In genomic region chr4:109729155-109729562, GRCh38 we compare ENCODE assay signal across 8 cellular contexts. TPM values are rescaled to one million over a fixed set of nuclear protein-coding genes. Genes with fewer than 3 reads are reported as not detected.
DNase-seq lines count a peak whose midpoint lies in the region; ATAC-seq and TF ChIP-seq lines count a peak whose summit lies in the region.

No MANE protein-coding gene starts in this region.

- peaks cover 4% of the 10 kb centered on the region for H3K36me3 Mint-ChIP-seq in activated CD4-positive, alpha-beta T cell treated with anti-CD3 and anti-CD28 coated beads, Interleukin-2, amount 10 ng/mL, durations not matched to agents 7 days and 5 days (ENCODE audit: low read depth)
- no peaks in the 10 kb centered on the region for H3K36me3 Mint-ChIP-seq in glutamatergic neuron (ENCODE audit: unreplicated experiment)

- ATAC-seq in GM18517 (IDR thresholded peaks at IDR 0.05; ENCODE audit: unreplicated experiment) = no peak

- no peaks in the 10 kb centered on the region for H3K27me3 Mint-ChIP-seq in activated CD4-positive, alpha-beta T cell treated with anti-CD3 and anti-CD28 coated beads, Interleukin-2, amount 10 ng/mL, durations not matched to agents 7 days and 5 days
- H3K27me3 Mint-ChIP-seq in glutamatergic neuron (ENCODE audit: unreplicated experiment) = peaks cover 6% of the 10 kb centered on the region

- H3K36me3 ChIP-seq in HAP-1 (replicated peaks) = no peaks in the 10 kb centered on the region

- POLR2A ChIA-PET in activated CD4-positive, alpha-beta T cell treated with anti-CD3 and anti-CD28 coated beads, Interleukin-2, amount 10 ng/mL, durations not matched to agents 7 days and 5 days (lab: Charles Lee) = interaction anchor here (0.7 kb wide), 1 partner anchor 578 kb away, joined by 3 read pairs; no protein-coding TSS in a partner anchor

- in situ Hi-C loops in ACHN (cut with HindIII; ENCODE audit: low pct_ligation_motif_present, low pct_unique_long_range_greater_than_20kb, low sequenced_read_pairs) = no loop called here
- in situ Hi-C loops in HAP-1 (cut with MboI; ENCODE audit: low sequenced_read_pairs) = no loop called here

- H3K9me3 Mint-ChIP-seq in activated CD4-positive, alpha-beta T cell treated with anti-CD3 and anti-CD28 coated beads, Interleukin-2, amount 10 ng/mL, durations not matched to agents 7 days and 5 days = no peaks in the 10 kb centered on the region
- H3K9me3 Mint-ChIP-seq in glutamatergic neuron (ENCODE audit: unreplicated experiment) = peaks cover 6% of the 10 kb centered on the region

- TF ChIP-seq CTCF in glutamatergic neuron (IDR thresholded peaks at IDR 0.05; ENCODE audit: partially characterized antibody, unreplicated experiment) = no peak

- H3K4me3 ChIP-seq in HAP-1 = peak overlapping the region; percentile 73

- CTCF ChIA-PET in activated CD4-positive, alpha-beta T cell treated with anti-CD3 and anti-CD28 coated beads, Interleukin-2, amount 10 ng/mL, durations not matched to agents 7 days and 5 days (lab: Charles Lee) = interaction anchor here (0.7 to 2.7 kb wide), 2 partner anchors 11 to 21 kb away, joined by 3 to 7 read pairs; no protein-coding TSS in a partner anchor

- H3K4me3 Mint-ChIP-seq in activated CD4-positive, alpha-beta T cell treated with anti-CD3 and anti-CD28 coated beads, Interleukin-2, amount 10 ng/mL, durations not matched to agents 7 days and 5 days = peak overlapping the region; percentile 85
- H3K4me3 Mint-ChIP-seq in glutamatergic neuron (ENCODE audit: unreplicated experiment) = peak overlapping the region; percentile 91

- DNase-seq in ACHN = peak; percentile 12
- no peak for DNase-seq in HAP-1 (ENCODE audit: low spot score in 2 of 2)
- peak; percentile 24 for DNase-seq in activated CD4-positive, alpha-beta T cell treated with anti-CD3 and anti-CD28 coated beads, Interleukin-2, amount 10 ng/mL, durations not matched to agents 7 days and 5 days
- DNase-seq in glutamatergic neuron = no peak
- DNase-seq in renal cortical epithelial cell (ENCODE audit: low read depth) = peak; percentile 41
- no peak for DNase-seq in activated effector memory CD4-positive, alpha-beta T cell treated with Interleukin-2 at 50 U/mL for 16 hours
- no peak for DNase-seq in hippocampal formation (lab: John Stamatoyannopoulos, UW)

- peaks cover 16% of the 10 kb centered on the region for H3K4me1 ChIP-seq in HAP-1

- no peaks in the 10 kb centered on the region for H3K27me3 ChIP-seq in HAP-1 (ENCODE audit: low read depth)

- peaks cover 22% of the 10 kb centered on the region for H3K4me1 Mint-ChIP-seq in activated CD4-positive, alpha-beta T cell treated with anti-CD3 and anti-CD28 coated beads, Interleukin-2, amount 10 ng/mL, durations not matched to agents 7 days and 5 days
- peaks cover 5% of the 10 kb centered on the region for H3K4me1 Mint-ChIP-seq in glutamatergic neuron (ENCODE audit: low read depth, unreplicated experiment)

- H3K9me3 ChIP-seq in HAP-1 = no peaks in the 10 kb centered on the region

- H3K27ac Mint-ChIP-seq in activated CD4-positive, alpha-beta T cell treated with anti-CD3 and anti-CD28 coated beads, Interleukin-2, amount 10 ng/mL, durations not matched to agents 7 days and 5 days = peak overlapping the region; percentile 84
- no peak overlapping the region for H3K27ac Mint-ChIP-seq in glutamatergic neuron (ENCODE audit: unreplicated experiment)

RNA-seq across cellular contexts. Expression of gene PLA2G12A, which starts 0.7 kb away (rescaled TPM):
- 10 to 100 TPM; 18.7 TPM for total RNA-seq in activated CD4-positive, alpha-beta T cell treated with anti-CD3 and anti-CD28 coated beads, Interleukin-2, amount 10 ng/mL, durations not matched to agents 7 days and 5 days
- total RNA-seq in glutamatergic neuron (ENCODE audit: unreplicated experiment) (16.4 TPM), renal cortical epithelial cell (7.1 and 18.1 TPM in 2 replicates)

RNA-seq across cellular contexts. Expression of gene CASP6, which starts 25.9 kb away (rescaled TPM):
- total RNA-seq in activated CD4-positive, alpha-beta T cell treated with anti-CD3 and anti-CD28 coated beads, Interleukin-2, amount 10 ng/mL, durations not matched to agents 7 days and 5 days = 10 to 100 TPM; 25.7 to 31.5 TPM
- total RNA-seq in glutamatergic neuron (ENCODE audit: unreplicated experiment) = 15.0 TPM
- total RNA-seq in renal cortical epithelial cell = 106 and 110 TPM in 2 replicates

Comparison
In these comparisons a context has a peak if more than half of its experiments do, and no peak if none do; other contexts are left out.
1. DNase-seq: peak in ACHN (single experiment), activated CD4-positive, alpha-beta T cell treated with anti-CD3 and anti-CD28 coated beads, Interleukin-2, amount 10 ng/mL, durations not matched to agents 7 days and 5 days (single experiment) and renal cortical epithelial cell (single experiment); none in HAP-1 (0 of 2), glutamatergic neuron (single experiment), activated effector memory CD4-positive, alpha-beta T cell treated with Interleukin-2 at 50 U/mL for 16 hours (single experiment) and hippocampal formation (0 of 2).